12 cellular contexts compared by ENCODE assay signal in the genomic region with DNA sequence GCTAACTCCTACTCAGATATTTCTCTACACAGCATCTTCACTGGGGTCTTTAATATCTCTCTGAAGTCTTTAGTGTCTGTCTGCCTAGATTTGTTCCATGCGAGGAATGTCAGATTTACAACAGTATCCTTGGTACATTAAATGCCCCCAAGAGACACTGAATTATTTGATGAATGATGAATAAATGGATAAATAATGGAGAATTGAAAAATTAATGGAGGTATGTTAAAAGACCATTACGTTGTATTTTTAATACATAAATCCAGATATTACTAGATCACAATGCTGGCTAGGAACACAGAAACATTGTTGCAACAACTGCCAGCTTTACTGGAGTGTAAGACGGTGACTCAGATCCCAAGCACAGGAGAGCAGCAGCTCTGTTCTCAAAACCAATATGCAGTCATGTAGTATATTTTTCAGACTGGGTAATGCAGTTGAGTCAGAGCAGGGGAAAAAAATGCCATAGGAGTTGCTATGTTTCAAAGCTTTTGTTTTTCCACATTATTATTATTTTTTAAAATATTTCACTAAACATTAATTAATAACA.
A peak's percentile ranks its signal among the peaks of the same experiment; 100 is the strongest.
DNase-seq lines count a peak whose midpoint lies in the region; ATAC-seq, FAIRE-seq and TF ChIP-seq lines count a peak whose summit lies in the region.
"Had no signal": no experiment of that assay in that cellular context is flagged by ENCODE, and none has a peak within 500 bp of the region (broad histone marks: within the 10 kb centered on the region; RNA-seq: fewer than 3 reads in every experiment).

No MANE protein-coding gene starts in this region.

- no peaks in the 10 kb centered on the region for H3K36me3 Mint-ChIP-seq in WTC11
- H3K36me3 Mint-ChIP-seq: activated naive CD8-positive, alpha-beta T cell treated with anti-CD3 and anti-CD28 coated beads for 36 hours had no signal

- ATAC-seq in WTC11 (no peak), foreskin keratinocyte (peak; percentile 94), HG03095 (IDR thresholded peaks at IDR 0.05; ENCODE audit: unreplicated experiment) (no peak), GM19324 (IDR thresholded peaks at IDR 0.05; ENCODE audit: low FRiP score, unreplicated experiment) (no peak)

- peaks cover 17% of the 10 kb centered on the region for H3K4me1 ChIP-seq in foreskin keratinocyte
- H3K4me1 ChIP-seq in skeletal muscle satellite cell (ENCODE audit: control insufficient read depth, insufficient read depth, low read length): peaks cover 40% of the 10 kb centered on the region
- H3K4me1 ChIP-seq: Peyer's patch had no signal

- no peak for TF ChIP-seq CTCF in WTC11 (IDR thresholded peaks at IDR 0.05)
- no peak for TF ChIP-seq CTCF in foreskin keratinocyte (conservative IDR thresholded peaks at IDR 0.05)

- TF ChIP-seq POLR2A in H54 (IDR thresholded peaks at IDR 0.05; ENCODE audit: low read depth, low read length): no peak

- H3K9me3 Mint-ChIP-seq in WTC11: no peaks in the 10 kb centered on the region

- DNase-seq in H54 (ENCODE audit: insufficient read length, low spot score) (peak; percentile 1), WTC11 (ENCODE audit: low spot score) (no peak), foreskin keratinocyte (peak; percentile 63 to 81), 8988T (no peak), cerebellar nuclear complex (lab: John Stamatoyannopoulos, UW) (no peak)
- DNase-seq: activated naive CD8-positive, alpha-beta T cell treated with anti-CD3 and anti-CD28 coated beads for 36 hours; Peyer's patch had no signal

- CTCF ChIA-PET in WTC11 (lab: Charles Lee): no interaction called here

- H3K4me2 ChIP-seq in skeletal muscle satellite cell (ENCODE audit: low read length): peak overlapping the region; percentile 36

- no peak overlapping the region for H3K4me3 ChIP-seq in skeletal muscle satellite cell (ENCODE audit: low read length)
- H3K4me3 ChIP-seq: Peyer's patch had no signal

- no peak overlapping the region for H3K4me3 Mint-ChIP-seq in WTC11
- H3K4me3 Mint-ChIP-seq: activated naive CD8-positive, alpha-beta T cell treated with anti-CD3 and anti-CD28 coated beads for 36 hours had no signal

- peaks cover 19% of the 10 kb centered on the region for H3K4me1 Mint-ChIP-seq in WTC11
- H3K4me1 Mint-ChIP-seq: activated naive CD8-positive, alpha-beta T cell treated with anti-CD3 and anti-CD28 coated beads for 36 hours had no signal

- H3K27ac ChIP-seq in foreskin keratinocyte: no peak overlapping the region
- H3K27ac ChIP-seq: Peyer's patch had no signal

- peak overlapping the region; percentile 65 for H3K9ac ChIP-seq in skeletal muscle satellite cell (ENCODE audit: low read depth, low read length)

- H3K27ac Mint-ChIP-seq in WTC11: no peak overlapping the region; the same call in 1 of the 2 replicates
- H3K27ac Mint-ChIP-seq: activated naive CD8-positive, alpha-beta T cell treated with anti-CD3 and anti-CD28 coated beads for 36 hours had no signal

- H3K27me3 Mint-ChIP-seq in WTC11 (ENCODE audit: low read depth): no peaks in the 10 kb centered on the region
- H3K27me3 Mint-ChIP-seq: activated naive CD8-positive, alpha-beta T cell treated with anti-CD3 and anti-CD28 coated beads for 36 hours had no signal

- FAIRE-seq in H54 (lab: Jason Lieb, UNC): no peak
- FAIRE-seq: GM19239, H1 had no signal

- H3K36me3 ChIP-seq in skeletal muscle satellite cell (ENCODE audit: insufficient read depth, low read length): no peaks in the 10 kb centered on the region
- H3K36me3 ChIP-seq: Peyer's patch had no signal

- no peaks in the 10 kb centered on the region for H3K9me3 ChIP-seq in skeletal muscle satellite cell (replicated peaks; ENCODE audit: low read length)
- H3K9me3 ChIP-seq: Peyer's patch had no signal

- POLR2A ChIA-PET in WTC11 (lab: Charles Lee): no interaction called here

- H3K27me3 ChIP-seq in foreskin keratinocyte: no peaks in the 10 kb centered on the region
- no peaks in the 10 kb centered on the region for H3K27me3 ChIP-seq in skeletal muscle satellite cell (ENCODE audit: control insufficient read depth, insufficient read depth, low read length)
- H3K27me3 ChIP-seq: Peyer's patch had no signal

TF ChIP-seq in WTC11, 78 proteins besides CTCF, POLR2A, EP300 and RAD21:
- TF ChIP-seq HMGA2 (CRISPR knock-in tag; IDR thresholded peaks at IDR 0.05): peak; percentile 22; the same call in 1 of the 2 replicates
- no peak for TF ChIP-seq ATF3 (CRISPR knock-in tag; conservative IDR thresholded peaks at IDR 0.05)

Comparison
In these comparisons a context has a peak if more than half of its experiments do, and no peak if none do; other contexts are left out.
1. DNase-seq: peak in H54 (single experiment) and foreskin keratinocyte (2 of 2); none in WTC11 (single experiment), 8988T (single experiment) and cerebellar nuclear complex (0 of 2).